18 cellular contexts compared by ENCODE assay signal in genomic region chr2:134041877-134042276, GRCh38.
DNase-seq lines count a peak whose midpoint lies in the region; ATAC-seq and TF ChIP-seq lines count a peak whose summit lies in the region.
"Had no signal": no experiment of that assay in that cellular context is flagged by ENCODE, and none has a peak within 500 bp of the region (broad histone marks: within the 10 kb centered on the region; RNA-seq: fewer than 3 reads in every experiment).

No MANE protein-coding gene starts in this region.

- no peak for TF ChIP-seq CTCF in OCI-LY3 (IDR thresholded peaks at IDR 0.05; ENCODE audit: low read depth, low read length)

- no peak overlapping the region for H3K4me3 Mint-ChIP-seq in memory B cell
- H3K4me3 Mint-ChIP-seq: CD4-positive, alpha-beta T cell; GM23338 had no signal

- ATAC-seq in memory B cell (ENCODE audit: low read depth) = peak; percentile 41
- no peak for ATAC-seq in HG02973 (IDR thresholded peaks at IDR 0.05; ENCODE audit: unreplicated experiment)
- ATAC-seq in GM19023 (IDR thresholded peaks at IDR 0.05; ENCODE audit: unreplicated experiment) = no peak
- ATAC-seq: GM23338 had no signal

- H3K4me2 ChIP-seq in OCI-LY3 (ENCODE audit: low read length) = peak overlapping the region; percentile 45
- H3K4me2 ChIP-seq: GM23338 had no signal

- H3K4me1 Mint-ChIP-seq in memory B cell = peaks cover 37% of the 10 kb centered on the region
- H3K4me1 Mint-ChIP-seq: GM23338 had no signal

- peaks cover 11% of the 10 kb centered on the region for H3K9me3 Mint-ChIP-seq in memory B cell

- H3K4me1 ChIP-seq in OCI-LY3 (ENCODE audit: low read length) = peaks cover 32% of the 10 kb centered on the region

- H2AFZ ChIP-seq in OCI-LY3 (ENCODE audit: low read depth, low read length) = no peak overlapping the region
- H2AFZ ChIP-seq: GM23338 had no signal

- H3K4me3 ChIP-seq in OCI-LY3 (ENCODE audit: low read length) = peak overlapping the region; percentile 15; the same call in 1 of the 2 replicates
- H3K4me3 ChIP-seq: BLaER1 treated with 17β-estradiol and CSF1 and Interleukin-3, amounts not matched to agents 10 nM and 100 nM; GM23338 had no signal

- no peaks in the 10 kb centered on the region for H3K79me2 ChIP-seq in OCI-LY3 (ENCODE audit: low read length)

- no peak overlapping the region for H3K27ac Mint-ChIP-seq in memory B cell
- H3K27ac Mint-ChIP-seq: CD4-positive, alpha-beta T cell; GM23338 had no signal

- no peaks in the 10 kb centered on the region for H4K20me1 ChIP-seq in OCI-LY3 (ENCODE audit: insufficient read depth, low read length)
- H4K20me1 ChIP-seq: BLaER1 treated with 17β-estradiol and CSF1 and Interleukin-3, amounts not matched to agents 10 nM and 100 nM had no signal

- DNase-seq in NOMO-1 treated with DMSO at 0.1 percent for 48 hours (lab: John Stamatoyannopoulos, UW; ENCODE audit: unreplicated experiment) (peak; percentile 31), NOMO-1 treated with dmso at 0.1 percent for 144 hours (lab: John Stamatoyannopoulos, UW; ENCODE audit: unreplicated experiment) (no peak), memory B cell (ENCODE audit: low spot score in 2 of 2) (no peak), NCI-H774 (lab: John Stamatoyannopoulos, UW) (no peak)
- DNase-seq in activated CD8-positive, alpha-beta memory T cell treated with anti-CD3 and anti-CD28 coated beads for 24 hours = no peak
- DNase-seq: AML-193; Calu3; CD4-positive, alpha-beta T cell; DMS 273 treated with DMSO at 0.1 percent for 48 hours; H7; KG1 had no signal

- peaks cover 13% of the 10 kb centered on the region for H3K36me3 Mint-ChIP-seq in memory B cell

- peaks cover 5% of the 10 kb centered on the region; the same call in 1 of the 2 replicates for H3K9me3 ChIP-seq in OCI-LY3 (ENCODE audit: insufficient read depth, low read length)

- peaks cover 2% of the 10 kb centered on the region; the same call in 1 of the 2 replicates for H3K27me3 ChIP-seq in OCI-LY3 (ENCODE audit: low read depth, low read length)
- H3K27me3 ChIP-seq: BLaER1 treated with 17β-estradiol and CSF1 and Interleukin-3, amounts not matched to agents 10 nM and 100 nM had no signal

- H3K9ac ChIP-seq in OCI-LY3 (ENCODE audit: low read length) = no peak overlapping the region
- H3K9ac ChIP-seq: BLaER1 treated with 17β-estradiol and CSF1 and Interleukin-3, amounts not matched to agents 10 nM and 100 nM had no signal

- no peaks in the 10 kb centered on the region for H3K27me3 Mint-ChIP-seq in memory B cell
- H3K27me3 Mint-ChIP-seq: IgD-negative memory B cell had no signal

- H3K36me3 ChIP-seq in OCI-LY3 (replicated peaks; ENCODE audit: low read depth, low read length) = no peaks in the 10 kb centered on the region
- H3K36me3 ChIP-seq: BLaER1 treated with 17β-estradiol and CSF1 and Interleukin-3, amounts not matched to agents 10 nM and 100 nM had no signal

- peak overlapping the region; percentile 36 for H3K27ac ChIP-seq in OCI-LY3 (ENCODE audit: low read length)
- H3K27ac ChIP-seq: 22Rv1 had no signal
